Comparison of ENCODE assay signal across 13 cellular contexts in the genomic region with DNA sequence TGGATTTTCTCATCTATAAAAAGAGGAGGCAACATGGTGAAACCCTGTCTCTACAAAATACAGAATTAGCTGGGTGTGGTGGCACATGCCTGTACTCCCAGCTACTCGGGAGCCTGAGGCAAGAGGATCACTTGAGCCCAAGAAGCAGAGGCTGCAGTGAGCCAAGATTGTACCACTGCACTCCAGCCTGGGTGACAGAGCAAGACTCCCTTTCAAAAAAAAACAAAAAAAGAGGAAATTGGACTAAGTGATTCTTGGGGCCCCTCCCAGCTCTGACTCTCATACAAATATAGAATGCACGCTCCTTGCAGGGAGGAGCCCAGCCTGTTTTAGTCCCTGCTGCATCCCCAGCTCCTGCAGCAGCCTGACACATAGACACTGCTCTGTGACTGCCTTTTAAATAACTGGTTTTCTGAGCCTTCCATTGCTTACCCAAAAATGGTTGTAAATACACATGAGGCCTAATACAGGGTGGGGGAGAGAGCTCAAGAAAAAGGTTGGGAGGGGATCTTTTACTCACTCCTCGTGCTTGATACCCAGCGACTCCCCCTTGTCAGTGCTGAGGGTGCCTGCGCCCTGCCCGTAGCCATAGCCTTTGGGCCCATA. TPM values are rescaled to one million over a fixed set of nuclear protein-coding genes. Genes with fewer than 3 reads are reported as not detected.
DNase-seq lines count a peak whose midpoint lies in the region; ATAC-seq, FAIRE-seq and TF ChIP-seq lines count a peak whose summit lies in the region.
"Had no signal": no experiment of that assay in that cellular context is flagged by ENCODE, and none has a peak within 500 bp of the region (broad histone marks: within the 10 kb centered on the region; RNA-seq: fewer than 3 reads in every experiment).

No MANE protein-coding gene starts in this region.

- in situ Hi-C loops in brain microvascular endothelial cell (cut with HindIII; ENCODE audit: low pct_ligation_motif_present, low sequenced_read_pairs): no loop called here

- FAIRE-seq in frontal cortex (lab: Jason Lieb, UNC): no peak
- FAIRE-seq: endometrium had no signal

- H3K27me3 ChIP-seq in brain microvascular endothelial cell (replicated peaks) (no peaks in the 10 kb centered on the region), upper lobe of right lung (no peaks in the 10 kb centered on the region), neural progenitor cell (no peaks in the 10 kb centered on the region)

- ATAC-seq in upper lobe of right lung (peak; percentile 24), HG03469 (IDR thresholded peaks at IDR 0.05; ENCODE audit: unreplicated experiment) (no peak)

- intact Hi-C loops in upper lobe of right lung (cut with DNase I): no loop called here

- H3K27me3 Mint-ChIP-seq in mesothelial cell of epicardium (ENCODE audit: low read depth) (no peaks in the 10 kb centered on the region), neural progenitor cell (ENCODE audit: insufficient read depth, low read depth) (peaks cover 3% of the 10 kb centered on the region)
- H3K27me3 Mint-ChIP-seq: activated B cell treated with CpG ODN at 0.5 μM for 24 hours had no signal

- peaks cover 90% of the 10 kb centered on the region for H3K36me3 ChIP-seq in brain microvascular endothelial cell (replicated peaks)
- peaks cover 62% of the 10 kb centered on the region for H3K36me3 ChIP-seq in upper lobe of right lung
- H3K36me3 ChIP-seq in neural progenitor cell: no peaks in the 10 kb centered on the region

- H3K9me3 Mint-ChIP-seq in mesothelial cell of epicardium: peaks cover 5% of the 10 kb centered on the region
- peaks cover 4% of the 10 kb centered on the region for H3K9me3 Mint-ChIP-seq in neural progenitor cell
- H3K9me3 Mint-ChIP-seq: activated B cell treated with CpG ODN at 0.5 μM for 24 hours had no signal

- no peaks in the 10 kb centered on the region for H3F3A ChIP-seq in neural progenitor cell (ENCODE audit: low read depth)

- DNase-seq in SIG-M5 treated with dmso at 0.1 percent for 504 hours (lab: John Stamatoyannopoulos, UW; ENCODE audit: unreplicated experiment) (peak; percentile 53), SIG-M5 (lab: John Stamatoyannopoulos, UW) (no peak), brain microvascular endothelial cell (no peak), mesothelial cell of epicardium (ENCODE audit: low spot score in 2 of 2, unreplicated experiment in 2 of 2) (no peak), upper lobe of right lung (no peak), frontal cortex (ENCODE audit: low spot score in 2 of 2) (no peak), neural progenitor cell (ENCODE audit: low spot score) (no peak)
- DNase-seq: activated B cell treated with CpG ODN at 0.5 μM for 24 hours, activated gamma-delta T cell had no signal

- H3K9ac ChIP-seq in neural progenitor cell: no peak overlapping the region

- H3K4me3 ChIP-seq in brain microvascular endothelial cell (ENCODE audit: low read depth, low read length) (no peak overlapping the region), upper lobe of right lung (no peak overlapping the region), neural progenitor cell (no peak overlapping the region)
- H3K4me3 ChIP-seq: skin epidermis had no signal

- no peaks in the 10 kb centered on the region for H3K79me2 ChIP-seq in neural progenitor cell (ENCODE audit: low read depth)

- H2AFZ ChIP-seq in neural progenitor cell (replicated peaks): no peak overlapping the region

- H3K4me3 Mint-ChIP-seq in mesothelial cell of epicardium: no peak overlapping the region
- no peak overlapping the region for H3K4me3 Mint-ChIP-seq in neural progenitor cell
- H3K4me3 Mint-ChIP-seq: activated B cell treated with CpG ODN at 0.5 μM for 24 hours had no signal

- peak overlapping the region; percentile 91 for H3K27ac Mint-ChIP-seq in mesothelial cell of epicardium
- H3K27ac Mint-ChIP-seq in neural progenitor cell: no peak overlapping the region
- H3K27ac Mint-ChIP-seq: activated B cell treated with CpG ODN at 0.5 μM for 24 hours had no signal

- TF ChIP-seq CTCF in brain microvascular endothelial cell (IDR thresholded peaks at IDR 0.05; ENCODE audit: low read depth, low read length, missing control alignments): no peak
- TF ChIP-seq CTCF in mesothelial cell of epicardium (IDR thresholded peaks at IDR 0.05; ENCODE audit: unreplicated experiment): no peak
- no peak for TF ChIP-seq CTCF in upper lobe of right lung (IDR thresholded peaks at IDR 0.05)
- TF ChIP-seq CTCF in neural progenitor cell (IDR thresholded peaks at IDR 0.05): no peak

- H3K4me1 ChIP-seq in upper lobe of right lung (peaks cover 73% of the 10 kb centered on the region), neural progenitor cell (peaks cover 13% of the 10 kb centered on the region)

- no peaks in the 10 kb centered on the region for H3K9me3 ChIP-seq in upper lobe of right lung
- H3K9me3 ChIP-seq in neural progenitor cell (ENCODE audit: low read depth): no peaks in the 10 kb centered on the region

- H3K36me3 Mint-ChIP-seq in mesothelial cell of epicardium (peaks cover 6% of the 10 kb centered on the region), neural progenitor cell (peaks cover 4% of the 10 kb centered on the region)

- H3K4me2 ChIP-seq in neural progenitor cell: no peak overlapping the region

- H3K4me1 Mint-ChIP-seq in mesothelial cell of epicardium (peaks cover 71% of the 10 kb centered on the region), neural progenitor cell (peaks cover 15% of the 10 kb centered on the region)

- peak overlapping the region; percentile 83 for H3K27ac ChIP-seq in brain microvascular endothelial cell
- H3K27ac ChIP-seq in upper lobe of right lung: peak overlapping the region; percentile 51
- no peak overlapping the region for H3K27ac ChIP-seq in neural progenitor cell
- H3K27ac ChIP-seq: 22Rv1 had no signal

- H4K20me1 ChIP-seq in neural progenitor cell (ENCODE audit: low read depth): no peaks in the 10 kb centered on the region

RNA-seq across cellular contexts. Expression of a gene that starts 17.2 kb away (rescaled TPM):
- total RNA-seq in mesothelial cell of epicardium (10.4 to 11.4 TPM (median 10.7 TPM) in 3 replicates), upper lobe of right lung (280 TPM), frontal cortex (12.2 TPM), neural progenitor cell (ENCODE audit: low replicate concordance) (2.5 and 4.1 TPM in 2 replicates)

RNA-seq across cellular contexts. Expression of a gene that starts 20.8 kb away (rescaled TPM):
- total RNA-seq in mesothelial cell of epicardium (84.0 to 92.8 TPM (median 87.5 TPM) in 3 replicates), upper lobe of right lung (90.0 TPM), frontal cortex (5.7 TPM), neural progenitor cell (ENCODE audit: low replicate concordance) (1.9 and 11.8 TPM in 2 replicates)

RNA-seq across cellular contexts. Expression of a gene that starts 49.2 kb away (rescaled TPM):
- total RNA-seq in mesothelial cell of epicardium (88.8 to 95.9 TPM (median 95.4 TPM) in 3 replicates), upper lobe of right lung (34.1 TPM), frontal cortex (33.8 TPM), neural progenitor cell (ENCODE audit: low replicate concordance) (60.7 and 83.0 TPM in 2 replicates)

Comparison
In these comparisons a context has a peak if more than half of its experiments do, and no peak if none do; other contexts are left out.
1. RNA of a gene that starts 17.2 kb away (total RNA-seq): 280 TPM in upper lobe of right lung (single experiment); 12.2 TPM in frontal cortex (single experiment), 10.4 to 11.4 TPM in mesothelial cell of epicardium and 2.5 to 4.1 TPM in neural progenitor cell; every median in the first group is over 10 times any median in the second.